3 cellular contexts compared by ENCODE assay signal in the genomic region with DNA sequence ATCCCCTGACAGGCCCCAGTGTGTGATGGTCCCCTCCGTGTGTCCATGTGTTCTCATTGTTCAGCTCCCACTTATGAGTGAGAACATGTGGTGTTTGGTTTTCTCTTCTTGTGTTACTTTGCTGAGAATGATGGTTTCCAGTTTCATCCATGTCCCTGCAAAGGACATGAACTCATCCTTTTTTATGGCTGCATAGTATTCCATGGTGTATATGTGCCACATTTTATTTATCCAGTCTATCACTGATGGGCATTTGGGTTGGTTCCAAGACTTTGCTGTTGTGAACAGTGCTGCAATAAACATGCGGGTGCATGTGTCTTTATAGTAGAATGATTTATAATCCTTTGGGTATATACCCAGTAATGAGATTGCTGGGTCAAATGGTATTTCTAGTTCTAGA.
DNase-seq lines count a peak whose midpoint lies in the region; ATAC-seq, FAIRE-seq and TF ChIP-seq lines count a peak whose summit lies in the region.
"Not testable (repeated sequence)": the region's sequence is repeated elsewhere in the genome, so short reads cannot be mapped to it uniquely, and the experiment has no call there.

No MANE protein-coding gene starts in this region.

- not testable (repeated sequence) for H3K36me3 Mint-ChIP-seq in natural killer cell

- 67% methylated on average over 2 of the region's 2 CpGs for WGBS in K562 (ENCODE audit: insufficient coverage, low coverage, missing lambda C conversion rate)

- not testable (repeated sequence) for BruUV-seq in K562 (replicated peaks; lab: Mats Ljungman, UMichigan)

- not testable (repeated sequence) for TF ChIP-seq CTCF in HEK293 (tag by site-specific recombination; IDR thresholded peaks at IDR 0.05); K562 (IDR thresholded peaks at IDR 0.05 in 2 of 3, conservative IDR thresholded peaks at IDR 0.05 in 1 of 3; ENCODE audit: insufficient read depth in 2 of 3, low read depth in 1 of 3, low read length in 3 of 3); natural killer cell (IDR thresholded peaks at IDR 0.05)

- H4K20me1 ChIP-seq in K562 (replicated peaks; ENCODE audit: control insufficient read depth, insufficient read depth, low read length) = not testable (repeated sequence)

- H3K27me3 Mint-ChIP-seq in natural killer cell (ENCODE audit: low read depth in 2 of 2) = peaks cover 7 to 11% of the 10 kb centered on the region in 2 donors

- not testable (repeated sequence) for H3K27ac Mint-ChIP-seq in natural killer cell

- H3K4me3 ChIP-seq in HEK293 (ENCODE audit: low read depth, low read length); K562: not testable (repeated sequence)

- not testable (repeated sequence) for H3K9me1 ChIP-seq in K562 (ENCODE audit: control insufficient read depth, insufficient read depth, low read length)

- not testable (repeated sequence) for H3K27me3 ChIP-seq in K562 (ENCODE audit: control insufficient read depth in 2 of 2, insufficient read depth in 2 of 2, low read length in 2 of 2)

- H3K9ac ChIP-seq in K562 (ENCODE audit: insufficient read depth in 1 of 2, low read depth in 2 of 2, low read length in 2 of 2) = not testable (repeated sequence)

- not testable (repeated sequence) for TF ChIP-seq POLR2A in K562 (conservative IDR thresholded peaks at IDR 0.05)

- POLR2A ChIA-PET in HEK293 (lab: Yijun Ruan, JAX); K562 (lab: Yijun Ruan, JAX): not testable (repeated sequence)

- TF ChIP-seq RAD21 in K562 (CRISPR knock-in tag; conservative IDR thresholded peaks at IDR 0.05 in 1 of 2, IDR thresholded peaks at IDR 0.05 in 1 of 2) = not testable (repeated sequence)

- H3K4me1 Mint-ChIP-seq in natural killer cell = peaks cover 46 to 50% of the 10 kb centered on the region in 2 donors

- CTCF ChIA-PET in HEK293 (lab: Yijun Ruan, JAX); K562 (lab: Yijun Ruan, JAX; ENCODE audit: low intra/inter-chr PET ratio): not testable (repeated sequence)

- H3K36me3 ChIP-seq in HEK293 (ENCODE audit: control insufficient read depth in 2 of 2, insufficient read depth in 1 of 2, low read length in 2 of 2); K562 (ENCODE audit: control insufficient read depth, insufficient read depth, low read length): not testable (repeated sequence)

- not testable (repeated sequence) for H3K9me3 ChIP-seq in HEK293 (ENCODE audit: control insufficient read depth, insufficient read depth, low read depth, low read length); K562 (replicated peaks; ENCODE audit: control insufficient read depth, insufficient read depth, low read depth, low read length)

- not testable (repeated sequence) for ATAC-seq in K562, natural killer cell

- H3K27ac ChIP-seq in HEK293 (ENCODE audit: extremely low read depth, low read depth, low read length); K562 (ENCODE audit: extremely low read depth, low read depth, low read length): not testable (repeated sequence)

- not testable (repeated sequence) for H3K9me3 Mint-ChIP-seq in natural killer cell

- not testable (repeated sequence) for DNase-seq in K562 (ENCODE audit: extremely low read depth in 1 of 4, low spot score in 3 of 4); natural killer cell

- H3K79me2 ChIP-seq in K562 (ENCODE audit: control insufficient read depth, insufficient read depth, low read length) = not testable (repeated sequence)

- H3K4me2 ChIP-seq in K562 (ENCODE audit: insufficient read depth, low read length) = not testable (repeated sequence)

- TF ChIP-seq EP300 in K562 (IDR thresholded peaks at IDR 0.05; ENCODE audit: low read length) = not testable (repeated sequence)

- H3K4me3 Mint-ChIP-seq in natural killer cell = peak overlapping the region; percentile 39

- in situ Hi-C loops in K562 (cut with MboI) = not testable (repeated sequence)

- H3K4me1 ChIP-seq in HEK293 (ENCODE audit: control insufficient read depth, insufficient read depth, low read length) (peaks cover 19% of the 10 kb centered on the region), K562 (replicated peaks in 1 of 2; ENCODE audit: control insufficient read depth in 2 of 2, insufficient read depth in 2 of 2, low read length in 2 of 2) (peaks cover 0 to 21% of the 10 kb centered on the region in 2 experiments; a peak in 3 of 5 replicates)

- H2AFZ ChIP-seq in K562 (ENCODE audit: low read depth, low read length) = not testable (repeated sequence)

- intact Hi-C loops in K562 (cut with micrococcal nuclease) = not testable (repeated sequence)
- intact Hi-C loops in natural killer cell (cut with micrococcal nuclease) = loop anchor here (5.0 to 10.0 kb wide), 4 partner anchors 137 to 404 kb away; a partner anchor contains a TSS

- FAIRE-seq in K562 (lab: Jason Lieb, UNC) = not testable (repeated sequence)

TF ChIP-seq in HEK293, 187 proteins besides CTCF, POLR2A, EP300 and RAD21:
- peak; percentile 98 for TF ChIP-seq ZNF146 (tag by site-specific recombination; IDR thresholded peaks at IDR 0.05)
- TF ChIP-seq, protein P1, sequence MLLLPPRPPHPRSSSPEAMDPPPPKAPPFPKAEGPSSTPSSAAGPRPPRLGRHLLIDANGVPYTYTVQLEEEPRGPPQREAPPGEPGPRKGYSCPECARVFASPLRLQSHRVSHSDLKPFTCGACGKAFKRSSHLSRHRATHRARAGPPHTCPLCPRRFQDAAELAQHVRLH (tag by site-specific recombination; IDR thresholded peaks at IDR 0.05) = peak; percentile 88
TF ChIP-seq in HEK293: peak in this region for 2; not testable (repeated sequence) for 185.

TF ChIP-seq in K562, 482 proteins besides CTCF, POLR2A, EP300 and RAD21:
- TF ChIP-seq ZNF146 (CRISPR knock-in tag; IDR thresholded peaks at IDR 0.05; ENCODE audit: unreplicated experiment) = peak; percentile 64
